Comparison of ENCODE assay signal across 16 cellular contexts in the genomic region with DNA sequence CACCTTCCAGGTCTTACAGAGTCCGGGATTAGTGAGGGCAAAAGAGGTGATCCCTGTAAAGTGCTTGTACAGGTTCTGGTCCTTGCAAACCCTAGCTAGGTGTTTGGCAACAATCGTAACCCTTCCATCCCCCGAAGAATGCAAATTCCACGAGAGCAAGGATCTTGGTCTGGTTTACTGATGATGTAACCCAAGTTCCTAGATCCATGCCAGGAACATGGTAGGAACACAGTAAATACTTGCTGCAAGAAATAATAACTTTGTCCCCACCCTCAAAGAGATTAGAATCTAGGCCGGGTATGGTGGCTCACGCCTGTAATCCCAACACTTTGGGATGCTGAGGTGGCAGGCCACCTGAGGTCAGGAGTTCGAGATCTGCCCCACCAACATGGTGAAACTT. TPM values are rescaled to one million over a fixed set of nuclear protein-coding genes. Genes with fewer than 3 reads are reported as not detected.
"Had no signal": no experiment of that assay in that cellular context is flagged by ENCODE, and none has a peak within 500 bp of the region (broad histone marks: within the 10 kb centered on the region; RNA-seq: fewer than 3 reads in every experiment).

No MANE protein-coding gene starts in this region.

- DNase-seq: activated CD4-positive, alpha-beta T cell treated with anti-CD3 and anti-CD28 coated beads, Interleukin-2, amount 10 ng/mL, durations not matched to agents 7 days and 5 days; activated CD8-positive, alpha-beta memory T cell treated with anti-CD3 and anti-CD28 coated beads, Interleukin-2, amount 50 U/mL, for 48 hours; activated gamma-delta T cell treated with Interleukin-2 at 50 U/mL for 16 hours; cerebellar nuclear complex; effector CD8-positive, alpha-beta T cell; immature natural killer cell; left colon; lower lobe of right lung; naive thymus-derived CD4-positive, alpha-beta T cell; ovary; stimulated activated CD4-positive, alpha-beta T cell treated with anti-CD3 and anti-CD28 coated beads, Interleukin-2, amount 100 ng/mL, for 48 hours; stimulated activated naive B cell treated with anti-CD40 and anti-IgM and Interleukin-4, amounts not matched to agents 10 μg/mL and 1 μg/mL and 100 μg/mL, for 72 hours had no signal

- H3K9me3 ChIP-seq: lower lobe of right lung, ovary, tibial nerve had no signal

- H3K4me3 ChIP-seq: lower lobe of right lung, ovary, tibial nerve had no signal

- H3K4me1 ChIP-seq: lower lobe of right lung, tibial nerve had no signal

- H3K27me3 ChIP-seq: ovary, tibial nerve had no signal

- ATAC-seq: left colon; lower lobe of right lung; naive thymus-derived CD4-positive, alpha-beta T cell; stimulated activated naive B cell treated with anti-CD40 and anti-IgM and Interleukin-4, amounts not matched to agents 10 μg/mL and 1 μg/mL and 100 μg/mL, for 72 hours had no signal

- H3K36me3 ChIP-seq: lower lobe of right lung, ovary, tibial nerve had no signal

- H3K27ac ChIP-seq: lower lobe of right lung, ovary, tibial nerve had no signal

RNA-seq across cellular contexts. Expression of a gene that starts 6.8 kb away (rescaled TPM):
- total RNA-seq: activated CD4-positive, alpha-beta T cell treated with anti-CD3 and anti-CD28 coated beads, Interleukin-2, amount 10 ng/mL, durations not matched to agents 7 days and 5 days; fibroblast of lung; frontal cortex; left colon; lower lobe of right lung; mononuclear cell; naive thymus-derived CD4-positive, alpha-beta T cell; ovary; tibial nerve had no signal
- polyA plus RNA-seq: fibroblast of lung; immature natural killer cell; naive thymus-derived CD4-positive, alpha-beta T cell; ovary had no signal

RNA-seq across cellular contexts. Expression of a gene that starts 12.7 kb away (rescaled TPM):
- total RNA-seq: activated CD4-positive, alpha-beta T cell treated with anti-CD3 and anti-CD28 coated beads, Interleukin-2, amount 10 ng/mL, durations not matched to agents 7 days and 5 days; naive thymus-derived CD4-positive, alpha-beta T cell had no signal
- polyA plus RNA-seq: immature natural killer cell; naive thymus-derived CD4-positive, alpha-beta T cell had no signal
